ENCODE assay signal across 10 cellular contexts in the genomic region with DNA sequence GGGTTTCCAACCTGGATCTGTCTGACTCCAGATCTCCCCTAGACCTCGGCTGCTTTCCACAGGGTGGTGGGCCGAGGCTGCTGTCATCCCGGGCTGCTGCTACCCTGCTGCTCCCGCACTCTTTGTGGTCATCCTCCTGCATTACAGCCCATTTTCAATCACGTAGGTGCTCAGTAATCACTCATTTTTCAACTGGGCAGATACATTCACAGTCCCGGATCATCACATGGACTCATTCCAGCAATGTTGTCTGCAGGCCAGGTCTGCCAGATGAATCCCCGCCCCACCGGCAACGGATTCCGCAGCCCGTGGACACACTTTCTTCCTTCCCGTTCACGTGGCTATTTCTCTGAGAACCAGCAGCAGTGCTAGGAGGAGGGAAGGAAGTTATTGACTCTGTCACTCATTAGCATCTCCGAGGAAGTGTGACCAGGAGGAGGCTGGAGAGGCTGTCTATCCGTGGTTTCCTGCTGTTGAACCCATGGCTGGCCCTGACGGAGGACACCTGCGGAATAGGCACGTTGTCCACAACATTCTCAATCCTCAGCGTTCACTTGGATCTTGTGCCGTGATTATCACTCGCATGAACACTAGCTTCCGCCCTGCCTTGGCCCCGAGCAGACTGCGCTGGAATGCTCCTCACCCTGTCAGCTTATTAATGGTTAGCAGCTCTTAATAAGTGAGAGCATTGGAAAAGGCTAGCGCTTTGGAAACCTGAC. TPM values are rescaled to one million over a fixed set of nuclear protein-coding genes. Genes with fewer than 3 reads are reported as not detected.
A peak's percentile ranks its signal among the peaks of the same experiment; 100 is the strongest.
DNase-seq lines count a peak whose midpoint lies in the region; ATAC-seq, FAIRE-seq and TF ChIP-seq lines count a peak whose summit lies in the region.
"Had no signal": no experiment of that assay in that cellular context is flagged by ENCODE, and none has a peak within 500 bp of the region (broad histone marks: within the 10 kb centered on the region; RNA-seq: fewer than 3 reads in every experiment).

No MANE protein-coding gene starts in this region.

- H3K4me2 ChIP-seq in IMR-90 (ENCODE audit: low read depth, low read length) (no peak overlapping the region), H1 (ENCODE audit: insufficient read depth in 1 of 2, low read depth in 2 of 2, low read length in 2 of 2) (no peak overlapping the region)

- TF ChIP-seq RAD21 in IMR-90 (IDR thresholded peaks at IDR 0.05; ENCODE audit: low read length) (no peak), H1 (IDR thresholded peaks at IDR 0.05 in 1 of 2, conservative IDR thresholded peaks at IDR 0.05 in 1 of 2; ENCODE audit: low read depth in 2 of 2, low read length in 2 of 2) (no peak)

- no peaks in the 10 kb centered on the region for H3K79me2 ChIP-seq in H1 (ENCODE audit: control insufficient read depth in 1 of 2, insufficient read depth in 2 of 2, low read length in 2 of 2)

- H3K27me3 Mint-ChIP-seq in T-helper 2 cell treated with Interferon-gamma antibody and Interleukin-4, amounts not matched to agents 5 μg/mL and 100 μg/mL, for 36 hours (ENCODE audit: low read depth), result peaks cover 19% of the 10 kb centered on the region
- peaks cover 12% of the 10 kb centered on the region for H3K27me3 Mint-ChIP-seq in activated naive CD4-positive, alpha-beta T cell treated with anti-CD3 and anti-CD28 coated beads for 36 hours (ENCODE audit: low read depth)

- H3K9me1 ChIP-seq in IMR-90 (ENCODE audit: insufficient read depth, low read length), result peaks cover 4% of the 10 kb centered on the region; the same call in 1 of the 2 replicates

- no peak overlapping the region for H2AK9ac ChIP-seq in IMR-90 (replicated peaks; ENCODE audit: low read depth, low read length, poor library complexity)

- H3K27ac ChIP-seq in IMR-90 (ENCODE audit: insufficient read depth, low read length) (no peak overlapping the region), H1 (ENCODE audit: low read depth, low read length) (no peak overlapping the region), sigmoid colon (peak overlapping the region in 3 of 4 donors; percentile 1 to 30 (median 20))

- 0 out of 2 replicates have a peak, but pooled peaks cover 2% of the 10 kb centered on the region for H3K9me3 ChIP-seq in IMR-90 (ENCODE audit: control insufficient read depth, insufficient read depth, low read length)
- peaks cover 0 to 2% of the 10 kb centered on the region in 2 experiments; a peak in 1 of 4 replicates for H3K9me3 ChIP-seq in H1 (ENCODE audit: insufficient read depth in 2 of 2, low read depth in 1 of 2, low read length in 1 of 2)
- no peaks in the 10 kb centered on the region for H3K9me3 ChIP-seq in sigmoid colon

- H3K36me3 ChIP-seq in IMR-90 (ENCODE audit: control insufficient read depth, insufficient read depth, low read length) (no peaks in the 10 kb centered on the region), H1 (ENCODE audit: control insufficient read depth in 2 of 4, insufficient read depth in 4 of 4, low read length in 3 of 4) (no peaks in the 10 kb centered on the region; a peak in 1 of 8 replicates), sigmoid colon (no peaks in the 10 kb centered on the region)

- H3K4ac ChIP-seq in IMR-90 (ENCODE audit: low read depth, low read length) (no peak overlapping the region), H1 (replicated peaks; ENCODE audit: insufficient read length, low read depth, low read length) (no peak overlapping the region)

- H4K20me1 ChIP-seq in IMR-90 (ENCODE audit: insufficient read depth, low read length) (peaks cover 4% of the 10 kb centered on the region; the same call in 1 of the 2 replicates), H1 (replicated peaks in 1 of 2; ENCODE audit: control insufficient read depth in 1 of 2, insufficient read depth in 2 of 2, low read length in 2 of 2) (peaks cover 0 to 3% of the 10 kb centered on the region in 2 experiments)

- H2BK12ac ChIP-seq in H1 (ENCODE audit: low read depth, low read length), result no peak overlapping the region

- TF ChIP-seq CTCF in IMR-90 (conservative IDR thresholded peaks at IDR 0.05; ENCODE audit: low read depth, low read length), result no peak
- no peak for TF ChIP-seq CTCF in H1 (IDR thresholded peaks at IDR 0.05; ENCODE audit: control extremely low read depth in 1 of 3, insufficient read depth in 1 of 3, low read depth in 1 of 3, low read length in 3 of 3)
- no peak for TF ChIP-seq CTCF in sigmoid colon (IDR thresholded peaks at IDR 0.05)

- H3K23me2 ChIP-seq in H1 (ENCODE audit: low read depth, low read length), result peaks cover 4% of the 10 kb centered on the region

- H3K14ac ChIP-seq in IMR-90 (replicated peaks; ENCODE audit: low read depth, low read length) (no peak overlapping the region), H1 (ENCODE audit: insufficient read length) (no peak overlapping the region)

- BruUV-seq in IMR-90 (replicated peaks; lab: Mats Ljungman, UMichigan), result no TSS peak

- H2BK15ac ChIP-seq in IMR-90 (ENCODE audit: low read depth, low read length) (no peak overlapping the region), H1 (ENCODE audit: low read length) (peak overlapping the region; percentile 74; the same call in 1 of the 2 replicates)

- H3K4me1 Mint-ChIP-seq in T-helper 2 cell treated with Interferon-gamma antibody and Interleukin-4, amounts not matched to agents 5 μg/mL and 100 μg/mL, for 36 hours (ENCODE audit: low read depth), result no peaks in the 10 kb centered on the region
- peaks cover 7% of the 10 kb centered on the region for H3K4me1 Mint-ChIP-seq in activated naive CD4-positive, alpha-beta T cell treated with anti-CD3 and anti-CD28 coated beads for 36 hours (ENCODE audit: low read depth)

- FAIRE-seq in H1 (lab: Jason Lieb, UNC), result no peak

- H3K18ac ChIP-seq in IMR-90 (ENCODE audit: low read depth, low read length) (no peak overlapping the region), H1 (ENCODE audit: extremely low read depth, low read length) (no peak overlapping the region)

- H2AK5ac ChIP-seq in IMR-90 (ENCODE audit: low read depth, low read length) (no peak overlapping the region), H1 (ENCODE audit: low read depth, low read length) (0 out of 2 replicates have a peak overlapping the region, but pooled peaks have one; percentile 24)

- H2BK5ac ChIP-seq in IMR-90 (ENCODE audit: low read depth, low read length, poor library complexity, severe bottlenecking) (no peak overlapping the region), H1 (ENCODE audit: low read depth, low read length) (peak overlapping the region; percentile 18; the same call in 1 of the 2 replicates)

- H2BK120ac ChIP-seq in IMR-90 (ENCODE audit: low read depth, low read length) (no peak overlapping the region), H1 (replicated peaks; ENCODE audit: low read depth, low read length) (no peak overlapping the region)

- H3K4me3 ChIP-seq in IMR-90 (ENCODE audit: insufficient read depth, low read depth, low read length) (no peak overlapping the region), H1 (ENCODE audit: extremely low read depth in 1 of 4, insufficient read depth in 2 of 4, low read depth in 3 of 4, low read length in 4 of 4) (no peak overlapping the region), sigmoid colon (no peak overlapping the region)

- TF ChIP-seq EP300 in H1 (IDR thresholded peaks at IDR 0.05; ENCODE audit: borderline replicate concordance in 1 of 2, low read depth in 2 of 2, low read length in 2 of 2), result no peak
- TF ChIP-seq EP300 in sigmoid colon (IDR thresholded peaks at IDR 0.05), result no peak

- H2BK20ac ChIP-seq in IMR-90 (ENCODE audit: low read depth, low read length), result no peak overlapping the region
- H2BK20ac ChIP-seq in H1 (ENCODE audit: low read length), result no peak overlapping the region

- no peak overlapping the region for H3K4me3 Mint-ChIP-seq in T-helper 2 cell treated with Interferon-gamma antibody and Interleukin-4, amounts not matched to agents 5 μg/mL and 100 μg/mL, for 36 hours
- H3K4me3 Mint-ChIP-seq in activated naive CD4-positive, alpha-beta T cell treated with anti-CD3 and anti-CD28 coated beads for 36 hours, result no peak overlapping the region

- H3K9ac ChIP-seq in IMR-90 (ENCODE audit: low read depth, low read length) (no peak overlapping the region), H1 (replicated peaks in 1 of 4; ENCODE audit: extremely low read depth in 1 of 4, low read depth in 3 of 4, low read length in 3 of 4) (no peak overlapping the region)

- no peak overlapping the region for H3K27ac Mint-ChIP-seq in T-helper 2 cell treated with Interferon-gamma antibody and Interleukin-4, amounts not matched to agents 5 μg/mL and 100 μg/mL, for 36 hours
- no peak overlapping the region for H3K27ac Mint-ChIP-seq in activated naive CD4-positive, alpha-beta T cell treated with anti-CD3 and anti-CD28 coated beads for 36 hours
- H3K27ac Mint-ChIP-seq: progenitor cell of endocrine pancreas had no signal

- H4K91ac ChIP-seq in IMR-90 (ENCODE audit: insufficient read depth, low read depth, low read length) (no peak overlapping the region), H1 (replicated peaks; ENCODE audit: insufficient read length, low read length) (no peak overlapping the region)

- POLR2A ChIA-PET in IMR-90 (lab: Charles Lee; ENCODE audit: unreplicated experiment) (no interaction called here), H1 (lab: Charles Lee; ENCODE audit: partially characterized antibody) (no interaction called here)

- H3K79me1 ChIP-seq in IMR-90 (ENCODE audit: low read depth in 1 of 2, low read length in 2 of 2) (no peaks in the 10 kb centered on the region), H1 (ENCODE audit: low read depth, low read length) (peaks cover 3% of the 10 kb centered on the region)

- dilution Hi-C loops in IMR-90 (cut with HindIII; ENCODE audit: low sequenced_read_pairs, unreplicated experiment), result no loop called here

- no peak overlapping the region for H4K8ac ChIP-seq in IMR-90 (ENCODE audit: low read depth in 2 of 2, low read length in 2 of 2)
- 0 out of 2 replicates have a peak overlapping the region, but pooled peaks have one; percentile 28 for H4K8ac ChIP-seq in H1 (ENCODE audit: extremely low read depth, insufficient read depth, low read length)

- no peak for DNase-seq in IMR-90
- DNase-seq in H1 (ENCODE audit: low read depth in 1 of 2, low spot score in 2 of 2), result no peak
- peak; percentile 48 for DNase-seq in left kidney (ENCODE audit: low read depth, low spot score)
- DNase-seq in sigmoid colon, result no peak
- DNase-seq in T-helper 2 cell treated with Interferon-gamma antibody and Interleukin-4, amounts not matched to agents 5 μg/mL and 100 μg/mL, for 36 hours (ENCODE audit: low spot score), result no peak
- DNase-seq in hippocampal formation (lab: John Stamatoyannopoulos, UW), result no peak
- no peak for DNase-seq in activated naive CD4-positive, alpha-beta T cell treated with anti-CD3 and anti-CD28 coated beads for 36 hours
- DNase-seq: activated CD4-positive, alpha-beta T cell treated with anti-CD3 and anti-CD28 coated beads, Interleukin-2, amount 50 U/mL, for 48 hours had no signal

- intact Hi-C loops in IMR-90 (cut with micrococcal nuclease) (no loop called here), sigmoid colon (cut with DNase I) (no loop called here)
- intact Hi-C loops in activated naive CD4-positive, alpha-beta T cell treated with anti-CD3 and anti-CD28 coated beads for 36 hours (cut with micrococcal nuclease), result no loop called here

- H3K27me3 ChIP-seq in IMR-90 (ENCODE audit: control insufficient read depth, insufficient read depth, low read length) (peaks cover 27% of the 10 kb centered on the region), H1 (replicated peaks in 1 of 4; ENCODE audit: control insufficient read depth in 3 of 4, extremely low read depth in 1 of 4, insufficient read depth in 3 of 4, low read length in 3 of 4) (no peaks in the 10 kb centered on the region), sigmoid colon (no peaks in the 10 kb centered on the region)

- ATAC-seq in IMR-90 (ENCODE audit: low read depth), result no peak
- no peak for ATAC-seq in GM18517 (IDR thresholded peaks at IDR 0.05; ENCODE audit: unreplicated experiment)

- no peak overlapping the region for H3K56ac ChIP-seq in IMR-90 (ENCODE audit: extremely low read depth, insufficient read depth, low read length)
- no peak overlapping the region for H3K56ac ChIP-seq in H1 (replicated peaks; ENCODE audit: insufficient read length, low read depth, low read length)

- H2AFZ ChIP-seq in IMR-90 (replicated peaks; ENCODE audit: low read length, poor library complexity) (peak overlapping the region; percentile 56), H1 (ENCODE audit: low read length) (no peak overlapping the region)

- H3K4me1 ChIP-seq in IMR-90 (ENCODE audit: control insufficient read depth, insufficient read depth, low read length), result no peaks in the 10 kb centered on the region
- H3K4me1 ChIP-seq in H1 (replicated peaks in 1 of 4; ENCODE audit: control insufficient read depth in 3 of 4, insufficient read depth in 4 of 4, low read length in 3 of 4), result peaks cover 0 to 3% (median 0%) of the 10 kb centered on the region in 4 experiments; a peak in 1 of 7 replicates
- H3K4me1 ChIP-seq in sigmoid colon, result no peaks in the 10 kb centered on the region

- no peak for TF ChIP-seq POLR2A in IMR-90 (IDR thresholded peaks at IDR 0.05; ENCODE audit: low read depth, low read length)
- no peak for TF ChIP-seq POLR2A in H1 (IDR thresholded peaks at IDR 0.05; ENCODE audit: control extremely low read depth in 1 of 2, low read depth in 2 of 2, low read length in 2 of 2)
- TF ChIP-seq POLR2A in sigmoid colon (IDR thresholded peaks at IDR 0.05), result no peak

- CTCF ChIA-PET in IMR-90 (lab: Yijun Ruan, JAX) (no interaction called here), H1 (lab: Charles Lee; ENCODE audit: partially characterized antibody) (interaction anchor here (1.6 kb wide), 2 partner anchors 10 to 128 kb away, joined by 4 read pairs; no protein-coding TSS in a partner anchor)
- CTCF ChIA-PET in activated naive CD4-positive, alpha-beta T cell treated with anti-CD3 and anti-CD28 coated beads for 36 hours (lab: Charles Lee), result no interaction called here

- no peaks in the 10 kb centered on the region for H3K9me3 Mint-ChIP-seq in T-helper 2 cell treated with Interferon-gamma antibody and Interleukin-4, amounts not matched to agents 5 μg/mL and 100 μg/mL, for 36 hours
- no peaks in the 10 kb centered on the region for H3K9me3 Mint-ChIP-seq in activated naive CD4-positive, alpha-beta T cell treated with anti-CD3 and anti-CD28 coated beads for 36 hours

- no peaks in the 10 kb centered on the region for H3K36me3 Mint-ChIP-seq in T-helper 2 cell treated with Interferon-gamma antibody and Interleukin-4, amounts not matched to agents 5 μg/mL and 100 μg/mL, for 36 hours (ENCODE audit: low read depth)
- H3K36me3 Mint-ChIP-seq in activated naive CD4-positive, alpha-beta T cell treated with anti-CD3 and anti-CD28 coated beads for 36 hours (ENCODE audit: low read depth), result no peaks in the 10 kb centered on the region

- H3K23ac ChIP-seq in IMR-90 (ENCODE audit: low read depth, low read length) (no peak overlapping the region), H1 (ENCODE audit: insufficient read length) (no peak overlapping the region)

- WGBS in IMR-90 (ENCODE audit: extremely low coverage in 2 of 2, insufficient read length in 1 of 2), 2 experiments, result 54% methylated on average over 14 of the region's 25 CpGs; no CpG with 5 or more reads in 1 of the 2 experiments
- WGBS in H1 (ENCODE audit: extremely low coverage in 1 of 2, insufficient coverage in 1 of 2, insufficient read length in 1 of 2, insufficient replicate concordance in 2 of 2, low coverage in 1 of 2, low lambda C conversion rate in 2 of 2, missing lambda C conversion rate in 1 of 2), 2 experiments, result 89% methylated on average over 25 of the region's 25 CpGs; no CpG with 5 or more reads in 1 of the 2 experiments
- WGBS in sigmoid colon, 2 donors, result 44 to 67% methylated on average over 25 of the region's 25 CpGs

- H4K5ac ChIP-seq in IMR-90 (ENCODE audit: low read depth, low read length) (no peak overlapping the region), H1 (ENCODE audit: insufficient read length, low read depth, low read length) (no peak overlapping the region)

- in situ Hi-C loops in IMR-90 (cut with MboI; ENCODE audit: low sequenced_read_pairs), result no loop called here

RNA-seq across cellular contexts. Expression of gene ZCCHC14, which starts 14.7 kb away (rescaled TPM):
- total RNA-seq in IMR-90 (2012; rRNA removed) (2.5 and 2.8 TPM in 2 replicates), sigmoid colon (10 to 100 TPM; 11.4 to 23.8 (median 15.2) TPM)
- polyA plus RNA-seq in IMR-90 (2012; rRNA removed) (5.3 and 7.4 TPM in 2 replicates), H1 (2011; rRNA removed) (8.2 and 15.6 TPM in 2 replicates), sigmoid colon (10 to 100 TPM in 1 of 3 donors, 1 to 10 TPM in 2; 6.0 to 11.8 (median 7.2) TPM)
- polyA plus RNA-seq in IMR-90 (2012; cell fraction: cytosol; rRNA removed), result 3.1 and 5.0 TPM in 2 replicates
- 18.4 and 27.2 TPM in 2 replicates for polyA plus RNA-seq in IMR-90 (2012; cell fraction: nucleus; rRNA removed; ENCODE audit: low replicate concordance)
- total RNA-seq in H1 (2021; fragmentation: NEBNext Ultra II Directional; extraction: Animal tissue kit (Norgen Biotek cat#: 25700)), result 27.1 and 28.2 TPM in 2 replicates
- 6.5 TPM for polyA plus RNA-seq in H1 (2011; cell fraction: cytosol; rRNA removed)
- 44.9 TPM for polyA plus RNA-seq in H1 (2011; cell fraction: nucleus; rRNA removed)
- 14.6 to 17.2 TPM (median 16.2 TPM) in 4 replicates for polyA plus RNA-seq in H1 (2012, experiment 1 of 2)
- polyA plus RNA-seq in H1 (2012, experiment 2 of 2), result 3.6 TPM
- 13.4 TPM for polyA plus RNA-seq in H1 (2013, experiment 1 of 2)
- 13.2 TPM for polyA plus RNA-seq in H1 (2013, experiment 2 of 2)
- polyA minus RNA-seq in H1 (2011; rRNA and poly(A)+ RNA removed), result 7.8 and 11.3 TPM in 2 replicates
- 16.9 TPM for polyA minus RNA-seq in H1 (2011; cell fraction: cytosol; rRNA and poly(A)+ RNA removed)
- 19.5 TPM for polyA minus RNA-seq in H1 (2011; cell fraction: nucleus; rRNA and poly(A)+ RNA removed)
- 10 to 100 TPM; 12.4 to 13.9 TPM for total RNA-seq in activated naive CD4-positive, alpha-beta T cell treated with anti-CD3 and anti-CD28 coated beads for 36 hours

Comparison
In these comparisons a context has a peak if more than half of its experiments do, and no peak if none do; other contexts are left out.
1. H3K27ac ChIP-seq: peak in sigmoid colon (3 of 4); none in IMR-90 (single experiment) and H1 (single experiment).